Comparison of ENCODE assay signal across 14 cellular contexts in the genomic region with DNA sequence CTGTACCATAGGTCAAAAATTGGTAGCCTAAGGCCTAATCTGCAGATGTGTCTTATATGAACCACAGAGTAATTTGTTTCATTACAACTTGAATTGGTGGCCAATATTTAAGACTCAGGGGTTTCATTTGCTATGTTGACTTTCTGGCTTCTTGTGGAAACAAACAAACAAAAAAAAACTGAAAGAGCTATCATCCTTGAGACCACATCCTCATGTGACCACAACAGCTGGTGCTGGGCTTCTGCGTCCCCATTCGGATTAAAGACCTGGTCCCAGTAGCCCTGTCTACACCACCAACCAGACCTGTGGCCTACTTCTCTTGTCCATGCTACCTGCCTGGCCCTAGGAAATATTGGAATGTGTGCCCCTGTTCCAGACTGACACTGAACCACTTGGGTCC.
DNase-seq lines count a peak whose midpoint lies in the region; ATAC-seq and TF ChIP-seq lines count a peak whose summit lies in the region.
"Had no signal": no experiment of that assay in that cellular context is flagged by ENCODE, and none has a peak within 500 bp of the region (broad histone marks: within the 10 kb centered on the region; RNA-seq: fewer than 3 reads in every experiment).

No MANE protein-coding gene starts in this region.

- H3K9ac ChIP-seq in IMR-90 (ENCODE audit: low read depth, low read length) = no peak overlapping the region

- no peaks in the 10 kb centered on the region for H3K9me3 ChIP-seq in IMR-90 (ENCODE audit: control insufficient read depth, insufficient read depth, low read length)
- H3K9me3 ChIP-seq in prostate gland = no peaks in the 10 kb centered on the region

- H2BK15ac ChIP-seq in IMR-90 (ENCODE audit: low read depth, low read length) = peak overlapping the region; percentile 63; the same call in 2 of the 3 replicates

- peak overlapping the region; percentile 3; the same call in 1 of the 2 replicates for H3K18ac ChIP-seq in IMR-90 (ENCODE audit: low read depth, low read length)

- no peaks in the 10 kb centered on the region for H4K20me1 ChIP-seq in IMR-90 (ENCODE audit: insufficient read depth, low read length)

- peaks cover 7% of the 10 kb centered on the region for H3K9me1 ChIP-seq in IMR-90 (ENCODE audit: insufficient read depth, low read length)

- H2BK120ac ChIP-seq in IMR-90 (ENCODE audit: low read depth, low read length) = peak overlapping the region; percentile 46

- CTCF ChIA-PET in IMR-90 (lab: Yijun Ruan, JAX) = no interaction called here

- peak overlapping the region; percentile 49 for H2BK20ac ChIP-seq in IMR-90 (ENCODE audit: low read depth, low read length)

- dilution Hi-C loops in IMR-90 (cut with HindIII; ENCODE audit: low sequenced_read_pairs, unreplicated experiment) = no loop called here

- H3K4me3 ChIP-seq in IMR-90 (ENCODE audit: insufficient read depth, low read depth, low read length) = no peak overlapping the region
- no peak overlapping the region for H3K4me3 ChIP-seq in prostate gland
- H3K4me3 ChIP-seq: coronary artery had no signal

- no peak overlapping the region for H3K27ac ChIP-seq in IMR-90 (ENCODE audit: insufficient read depth, low read length)
- peak overlapping the region; percentile 76 to 83 for H3K27ac ChIP-seq in prostate gland

- in situ Hi-C loops in IMR-90 (cut with MboI; ENCODE audit: low sequenced_read_pairs) = no loop called here

- ATAC-seq in GM18867 (IDR thresholded peaks at IDR 0.05; ENCODE audit: unreplicated experiment) (peak; percentile 68), GM21786 (IDR thresholded peaks at IDR 0.05; ENCODE audit: unreplicated experiment) (peak; percentile 37), IMR-90 (ENCODE audit: low read depth) (no peak), HG03571 (IDR thresholded peaks at IDR 0.05; ENCODE audit: unreplicated experiment) (no peak), GM18858 (IDR thresholded peaks at IDR 0.05; ENCODE audit: unreplicated experiment) (no peak)
- ATAC-seq: stimulated activated effector memory CD8-positive, alpha-beta T cell treated with anti-CD3 and anti-CD28 coated beads, Interleukin-12 subunit alpha, Interleukin-12 subunit beta, amount 100 ng/mL, for 72 hours had no signal

- TF ChIP-seq POLR2A in IMR-90 (IDR thresholded peaks at IDR 0.05; ENCODE audit: low read depth, low read length) (no peak), prostate gland (IDR thresholded peaks at IDR 0.05) (no peak)

- POLR2A ChIA-PET in IMR-90 (lab: Charles Lee; ENCODE audit: unreplicated experiment) = no interaction called here

- H4K8ac ChIP-seq in IMR-90 (ENCODE audit: low read depth in 2 of 2, low read length in 2 of 2) = peak overlapping the region in 1 of 2 experiments; percentile 30; a peak in 2 of 4 replicates

- H2AK5ac ChIP-seq in IMR-90 (ENCODE audit: low read depth, low read length) = peak overlapping the region; percentile 54; the same call in 1 of the 2 replicates

- H3K14ac ChIP-seq in IMR-90 (replicated peaks; ENCODE audit: low read depth, low read length) = no peak overlapping the region

- peaks cover 3% of the 10 kb centered on the region for H3K4me1 ChIP-seq in IMR-90 (ENCODE audit: control insufficient read depth, insufficient read depth, low read length)
- peaks cover 4% of the 10 kb centered on the region for H3K4me1 ChIP-seq in prostate gland (replicated peaks)

- no peak overlapping the region for H2AK9ac ChIP-seq in IMR-90 (replicated peaks; ENCODE audit: low read depth, low read length, poor library complexity)

- 100% methylated on average over 1 of the region's 2 CpGs; no CpG with 5 or more reads in 1 of the 2 experiments for WGBS in IMR-90 (ENCODE audit: extremely low coverage in 2 of 2, insufficient read length in 1 of 2), 2 experiments
- 86% methylated on average over 2 of the region's 2 CpGs for WGBS in prostate gland

- H3K79me1 ChIP-seq in IMR-90 (ENCODE audit: low read depth in 1 of 2, low read length in 2 of 2) = no peaks in the 10 kb centered on the region

- no peak overlapping the region for H4K91ac ChIP-seq in IMR-90 (ENCODE audit: insufficient read depth, low read depth, low read length)

- H3K4me2 ChIP-seq in IMR-90 (ENCODE audit: low read depth, low read length) = no peak overlapping the region

- H2BK5ac ChIP-seq in IMR-90 (ENCODE audit: low read depth, low read length, poor library complexity, severe bottlenecking) = no peak overlapping the region

- H3K36me3 ChIP-seq in IMR-90 (ENCODE audit: control insufficient read depth, insufficient read depth, low read length) (no peaks in the 10 kb centered on the region), prostate gland (no peaks in the 10 kb centered on the region)

- H3K27me3 ChIP-seq in IMR-90 (ENCODE audit: control insufficient read depth, insufficient read depth, low read length) = no peaks in the 10 kb centered on the region
- H3K27me3 ChIP-seq in prostate gland (replicated peaks; ENCODE audit: insufficient read depth) = no peaks in the 10 kb centered on the region

- no peak for TF ChIP-seq CTCF in IMR-90 (conservative IDR thresholded peaks at IDR 0.05; ENCODE audit: low read depth, low read length)
- TF ChIP-seq CTCF in prostate gland (IDR thresholded peaks at IDR 0.05) = no peak

- DNase-seq in IMR-90 = no peak
- no peak for DNase-seq in prostate gland (ENCODE audit: low spot score)
- no peak for DNase-seq in superior temporal gyrus (ENCODE audit: extremely low spot score)
- no peak for DNase-seq in NK-92 treated with Interleukin-12 subunit alpha and Interleukin-12 subunit beta, amount 100 ng/mL, for 24 hours (lab: John Stamatoyannopoulos, UW)
- DNase-seq: activated CD4-positive, alpha-beta T cell treated with anti-CD3 and anti-CD28 coated beads for 4 hours; activated T-cell treated with anti-CD3 and anti-CD28 coated beads, Interleukin-2, amount 50 U/mL, for 48 hours; NCI-H1092; stimulated activated CD4-positive, alpha-beta T cell treated with anti-CD3 and anti-CD28 coated beads, Interleukin-4, amount 100 ng/mL, for 1 hour had no signal

- intact Hi-C loops in IMR-90 (cut with micrococcal nuclease) = no loop called here
- intact Hi-C loops in prostate gland (cut with DNase I) = no loop called here

- H3K4ac ChIP-seq in IMR-90 (ENCODE audit: low read depth, low read length) = peak overlapping the region; percentile 54

- no peak overlapping the region for H3K56ac ChIP-seq in IMR-90 (ENCODE audit: extremely low read depth, insufficient read depth, low read length)

- no peak for TF ChIP-seq RAD21 in IMR-90 (IDR thresholded peaks at IDR 0.05; ENCODE audit: low read length)

- H4K5ac ChIP-seq in IMR-90 (ENCODE audit: low read depth, low read length) = no peak overlapping the region

- no TSS peak for BruUV-seq in IMR-90 (replicated peaks; lab: Mats Ljungman, UMichigan)

- H3K23ac ChIP-seq in IMR-90 (ENCODE audit: low read depth, low read length) = no peak overlapping the region

- H2AFZ ChIP-seq in IMR-90 (replicated peaks; ENCODE audit: low read length, poor library complexity) = no peak overlapping the region

TF ChIP-seq in IMR-90, 13 proteins besides CTCF, POLR2A, EP300 and RAD21:
- TF ChIP-seq USF2 (IDR thresholded peaks at IDR 0.05; ENCODE audit: low read depth, low read length) (no peak), SMC3 (IDR thresholded peaks at IDR 0.05; ENCODE audit: low read depth, low read length) (no peak), MAZ (IDR thresholded peaks at IDR 0.05; ENCODE audit: borderline replicate concordance, low read depth, low read length) (no peak), NFE2L2 (IDR thresholded peaks at IDR 0.05; ENCODE audit: low read depth, low read length) (no peak), FOS (IDR thresholded peaks at IDR 0.05; ENCODE audit: low read depth, low read length) (no peak), RCOR1 (IDR thresholded peaks at IDR 0.05; ENCODE audit: insufficient replicate concordance, low read length) (no peak), CEBPB (IDR thresholded peaks at IDR 0.05; ENCODE audit: low read depth, low read length) (no peak), RFX5 (IDR thresholded peaks at IDR 0.05; ENCODE audit: low read depth, low read length) (no peak), CHD1 (IDR thresholded peaks at IDR 0.05; ENCODE audit: low read depth, low read length) (no peak)
- TF ChIP-seq, protein P1, sequence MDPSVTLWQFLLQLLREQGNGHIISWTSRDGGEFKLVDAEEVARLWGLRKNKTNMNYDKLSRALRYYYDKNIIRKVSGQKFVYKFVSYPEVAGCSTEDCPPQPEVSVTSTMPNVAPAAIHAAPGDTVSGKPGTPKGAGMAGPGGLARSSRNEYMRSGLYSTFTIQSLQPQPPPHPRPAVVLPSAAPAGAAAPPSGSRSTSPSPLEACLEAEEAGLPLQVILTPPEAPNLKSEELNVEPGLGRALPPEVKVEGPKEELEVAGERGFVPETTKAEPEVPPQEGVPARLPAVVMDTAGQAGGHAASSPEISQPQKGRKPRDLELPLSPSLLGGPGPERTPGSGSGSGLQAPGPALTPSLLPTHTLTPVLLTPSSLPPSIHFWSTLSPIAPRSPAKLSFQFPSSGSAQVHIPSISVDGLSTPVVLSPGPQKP (IDR thresholded peaks at IDR 0.05; ENCODE audit: borderline replicate concordance, low read depth, low read length) = no peak

Comparison
In these comparisons a context has a peak if more than half of its experiments do, and no peak if none do; other contexts are left out.
1. ATAC-seq: peak in GM18867 (single experiment) and GM21786 (single experiment); none in IMR-90 (single experiment), HG03571 (single experiment) and GM18858 (single experiment).